ENCODE assay signal across 1 cellular context in the genomic region with DNA sequence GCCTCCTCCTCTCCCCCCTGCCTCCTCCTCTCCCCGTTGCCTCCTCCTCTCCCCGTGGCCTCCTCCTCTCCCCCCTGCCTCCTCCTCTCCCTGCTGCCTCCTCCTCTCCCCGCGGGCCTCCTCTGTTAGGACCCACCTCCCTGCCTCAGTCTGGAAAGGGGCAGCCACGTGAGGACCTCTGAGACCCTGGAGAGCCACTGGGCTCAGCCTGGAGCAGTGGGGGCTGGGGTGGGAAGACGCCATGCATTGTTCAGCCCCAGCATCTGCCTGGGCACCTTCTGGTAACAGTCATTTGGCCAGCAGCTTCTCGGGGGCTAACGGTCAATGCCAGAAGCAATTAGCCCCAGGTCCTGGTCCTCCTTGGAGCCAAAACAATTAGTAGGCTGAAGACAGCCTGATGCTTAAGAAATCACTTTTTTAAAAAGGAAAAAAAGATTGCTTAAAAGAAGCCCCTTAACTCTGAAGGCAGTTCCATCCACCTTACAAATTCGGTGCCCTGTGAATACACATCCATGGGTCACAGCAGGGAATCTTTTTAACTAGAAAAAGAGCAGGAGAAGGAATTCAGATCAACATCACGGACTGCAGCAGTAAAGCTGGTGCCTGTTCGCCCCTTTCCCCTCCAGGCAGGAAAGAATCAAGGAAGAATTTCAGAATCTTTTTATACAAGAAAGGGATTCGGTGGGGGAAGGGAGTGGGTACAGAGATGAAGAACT.
TF ChIP-seq lines count a peak whose summit lies in the region.

No MANE protein-coding gene starts in this region.

TF ChIP-seq in neural cell, 6 proteins besides CTCF, POLR2A, EP300 and RAD21 (continued from another document):
- TF ChIP-seq, protein P1, sequence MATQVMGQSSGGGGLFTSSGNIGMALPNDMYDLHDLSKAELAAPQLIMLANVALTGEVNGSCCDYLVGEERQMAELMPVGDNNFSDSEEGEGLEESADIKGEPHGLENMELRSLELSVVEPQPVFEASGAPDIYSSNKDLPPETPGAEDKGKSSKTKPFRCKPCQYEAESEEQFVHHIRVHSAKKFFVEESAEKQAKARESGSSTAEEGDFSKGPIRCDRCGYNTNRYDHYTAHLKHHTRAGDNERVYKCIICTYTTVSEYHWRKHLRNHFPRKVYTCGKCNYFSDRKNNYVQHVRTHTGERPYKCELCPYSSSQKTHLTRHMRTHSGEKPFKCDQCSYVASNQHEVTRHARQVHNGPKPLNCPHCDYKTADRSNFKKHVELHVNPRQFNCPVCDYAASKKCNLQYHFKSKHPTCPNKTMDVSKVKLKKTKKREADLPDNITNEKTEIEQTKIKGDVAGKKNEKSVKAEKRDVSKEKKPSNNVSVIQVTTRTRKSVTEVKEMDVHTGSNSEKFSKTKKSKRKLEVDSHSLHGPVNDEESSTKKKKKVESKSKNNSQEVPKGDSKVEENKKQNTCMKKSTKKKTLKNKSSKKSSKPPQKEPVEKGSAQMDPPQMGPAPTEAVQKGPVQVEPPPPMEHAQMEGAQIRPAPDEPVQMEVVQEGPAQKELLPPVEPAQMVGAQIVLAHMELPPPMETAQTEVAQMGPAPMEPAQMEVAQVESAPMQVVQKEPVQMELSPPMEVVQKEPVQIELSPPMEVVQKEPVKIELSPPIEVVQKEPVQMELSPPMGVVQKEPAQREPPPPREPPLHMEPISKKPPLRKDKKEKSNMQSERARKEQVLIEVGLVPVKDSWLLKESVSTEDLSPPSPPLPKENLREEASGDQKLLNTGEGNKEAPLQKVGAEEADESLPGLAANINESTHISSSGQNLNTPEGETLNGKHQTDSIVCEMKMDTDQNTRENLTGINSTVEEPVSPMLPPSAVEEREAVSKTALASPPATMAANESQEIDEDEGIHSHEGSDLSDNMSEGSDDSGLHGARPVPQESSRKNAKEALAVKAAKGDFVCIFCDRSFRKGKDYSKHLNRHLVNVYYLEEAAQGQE (IDR thresholded peaks at IDR 0.05; ENCODE audit: borderline replicate concordance): no peak
- TF ChIP-seq EZH2 (IDR thresholded peaks at IDR 0.05; ENCODE audit: borderline replicate concordance, insufficient read depth, low read length, poor library complexity, severe bottlenecking) (no peak), SMC3 (conservative IDR thresholded peaks at IDR 0.05; ENCODE audit: poor library complexity) (no peak), TAF1 (IDR thresholded peaks at IDR 0.05; ENCODE audit: low read depth) (no peak), POLR2AphosphoS5 (IDR thresholded peaks at IDR 0.05) (no peak)
